Comparison of ENCODE assay signal across 2 cellular contexts in genomic region chr11:128474036-128474874, GRCh38.
TF ChIP-seq lines count a peak whose summit lies in the region.

No MANE protein-coding gene starts in this region.

TF ChIP-seq in SK-N-SH, 30 proteins besides CTCF, POLR2A, EP300 and RAD21 (continued from another document):
- TF ChIP-seq SMC3 (IDR thresholded peaks at IDR 0.05; ENCODE audit: low read depth, low read length) (no peak), USF2 (IDR thresholded peaks at IDR 0.05; ENCODE audit: borderline replicate concordance, low read depth, low read length) (no peak), TCF12 (IDR thresholded peaks at IDR 0.05) (no peak), MEF2A (IDR thresholded peaks at IDR 0.05; ENCODE audit: borderline replicate concordance, low read depth) (no peak), GABPA (IDR thresholded peaks at IDR 0.05; ENCODE audit: low read depth) (no peak), CHD2 (IDR thresholded peaks at IDR 0.05; ENCODE audit: low read length, partially characterized antibody) (no peak), GATA2 (CRISPR knock-in tag; IDR thresholded peaks at IDR 0.05) (no peak), IRF3 (IDR thresholded peaks at IDR 0.05; ENCODE audit: low read depth, low read length) (no peak)

TF ChIP-seq in SK-N-SH treated with all-trans-retinoic acid at 6 μM for 48 hours, 23 proteins besides CTCF, POLR2A, EP300 and RAD21 (continued from another document):
- TF ChIP-seq CREB5 (CRISPR knock-in tag; IDR thresholded peaks at IDR 0.05; ENCODE audit: low read depth) (no peak), ARNTL (CRISPR knock-in tag; IDR thresholded peaks at IDR 0.05; ENCODE audit: borderline replicate concordance, low read depth) (no peak), ZC3H10 (CRISPR knock-in tag; IDR thresholded peaks at IDR 0.05) (no peak)
TF ChIP-seq in SK-N-SH treated with all-trans-retinoic acid at 6 μM for 48 hours: peak in this region for 0.
